ENCODE assay signal across 1 cellular context in genomic region chr9:85940832-85941616, GRCh38.
A peak's percentile ranks its signal among the peaks of the same experiment; 100 is the strongest.
TF ChIP-seq lines count a peak whose summit lies in the region.

NAA35 (plus strand) TSS chr9:85941146; CDS start chr9:85942160, 1,014 bp downstream.

TF ChIP-seq in HepG2, 621 proteins besides CTCF, POLR2A, EP300 and RAD21 (continued from another document and continues in another):
- no peak for TF ChIP-seq ZNF646 (CRISPR knock-in tag; IDR thresholded peaks at IDR 0.05)
- TF ChIP-seq ZNF883 (CRISPR knock-in tag; IDR thresholded peaks at IDR 0.05; ENCODE audit: not compliant biosample characterization), result peak; percentile 66
- no peak for TF ChIP-seq CHD4 (IDR thresholded peaks at IDR 0.05; ENCODE audit: borderline replicate concordance, low read length)
- peak; percentile 88 for TF ChIP-seq ZFX (CRISPR knock-in tag; IDR thresholded peaks at IDR 0.05; ENCODE audit: low read depth)
- TF ChIP-seq FOXP4 (CRISPR knock-in tag; IDR thresholded peaks at IDR 0.05), result 0 out of 2 replicates have a peak, but pooled peaks have one; percentile 5
- TF ChIP-seq ZNF354B (CRISPR knock-in tag; IDR thresholded peaks at IDR 0.05), result 0 out of 2 replicates have a peak, but pooled peaks have one; percentile 25
- TF ChIP-seq CHCHD3 (CRISPR knock-in tag; IDR thresholded peaks at IDR 0.05), result 0 out of 2 replicates have a peak, but pooled peaks have one; percentile 29
- peak; percentile 89; the same call in 1 of the 2 replicates for TF ChIP-seq POLR2G (IDR thresholded peaks at IDR 0.05; ENCODE audit: low read depth, low read length)
- TF ChIP-seq BORCS8-MEF2B (CRISPR knock-in tag; IDR thresholded peaks at IDR 0.05), result peak; percentile 45; the same call in 1 of the 2 replicates
- no peak for TF ChIP-seq ZBTB34 (CRISPR knock-in tag; IDR thresholded peaks at IDR 0.05)
- TF ChIP-seq ELF4 (CRISPR knock-in tag; IDR thresholded peaks at IDR 0.05; ENCODE audit: borderline replicate concordance), result peak; percentile 74; the same call in 1 of the 2 replicates
- TF ChIP-seq ZNF34 (CRISPR knock-in tag; IDR thresholded peaks at IDR 0.05; ENCODE audit: borderline replicate concordance), result no peak
- TF ChIP-seq ZBTB25 (CRISPR knock-in tag; IDR thresholded peaks at IDR 0.05), result peak; percentile 99
- TF ChIP-seq PLRG1 (conservative IDR thresholded peaks at IDR 0.05), result no peak
- peak; percentile 51; the same call in 1 of the 2 replicates for TF ChIP-seq IKZF5 (CRISPR knock-in tag; IDR thresholded peaks at IDR 0.05)
- TF ChIP-seq ZNF430 (CRISPR knock-in tag; IDR thresholded peaks at IDR 0.05), result peak; percentile 77; the same call in 1 of the 2 replicates
- no peak for TF ChIP-seq ADNP (CRISPR knock-in tag; IDR thresholded peaks at IDR 0.05)
- peak; percentile 84 for TF ChIP-seq ASH2L (IDR thresholded peaks at IDR 0.05; ENCODE audit: insufficient read length, low read depth, low read length)
- no peak for TF ChIP-seq NFE2 (CRISPR knock-in tag; IDR thresholded peaks at IDR 0.05)
- TF ChIP-seq ZNF562 (CRISPR knock-in tag; IDR thresholded peaks at IDR 0.05; ENCODE audit: borderline replicate concordance), result no peak
- TF ChIP-seq SNAI1 (CRISPR knock-in tag; IDR thresholded peaks at IDR 0.05; ENCODE audit: borderline replicate concordance), result no peak
- peak; percentile 42; the same call in 1 of the 2 replicates for TF ChIP-seq ZNF607 (CRISPR knock-in tag; IDR thresholded peaks at IDR 0.05; ENCODE audit: borderline replicate concordance)
- TF ChIP-seq ETV5 (CRISPR knock-in tag; IDR thresholded peaks at IDR 0.05; ENCODE audit: borderline replicate concordance), result peak; percentile 77; the same call in 1 of the 2 replicates
- no peak for TF ChIP-seq E2F5 (CRISPR knock-in tag; conservative IDR thresholded peaks at IDR 0.05)
- peak; percentile 82 for TF ChIP-seq ELF3 (CRISPR knock-in tag; IDR thresholded peaks at IDR 0.05)
- TF ChIP-seq HNF4A (CRISPR knock-in tag; IDR thresholded peaks at IDR 0.05), result peak; percentile 50; the same call in 1 of the 2 replicates
- peak; percentile 84 for TF ChIP-seq PHF8 (CRISPR knock-in tag; IDR thresholded peaks at IDR 0.05)
- no peak; the same call in none of the 2 replicates for TF ChIP-seq ZNF431 (CRISPR knock-in tag; IDR thresholded peaks at IDR 0.05; ENCODE audit: borderline replicate concordance, low read depth)
- peak; percentile 72; the same call in 1 of the 2 replicates for TF ChIP-seq ZC3H13 (CRISPR knock-in tag; IDR thresholded peaks at IDR 0.05)
- peak; percentile 30; the same call in 1 of the 2 replicates for TF ChIP-seq ZNF276 (CRISPR knock-in tag; IDR thresholded peaks at IDR 0.05; ENCODE audit: low read depth)
- TF ChIP-seq ZNF644 (CRISPR knock-in tag; IDR thresholded peaks at IDR 0.05; ENCODE audit: low read depth), result no peak
- 0 out of 2 replicates have a peak, but pooled peaks have one; percentile 21 for TF ChIP-seq ZBTB7B (CRISPR knock-in tag; IDR thresholded peaks at IDR 0.05)
- TF ChIP-seq STAG1 (CRISPR knock-in tag; IDR thresholded peaks at IDR 0.05), result no peak
- peak; percentile 43; the same call in 1 of the 2 replicates for TF ChIP-seq NFYB (CRISPR knock-in tag; IDR thresholded peaks at IDR 0.05)
- no peak for TF ChIP-seq SP140L (CRISPR knock-in tag; IDR thresholded peaks at IDR 0.05; ENCODE audit: borderline replicate concordance)
- TF ChIP-seq GMEB2 (CRISPR knock-in tag; IDR thresholded peaks at IDR 0.05; ENCODE audit: low read depth), result peak; percentile 43; the same call in 1 of the 2 replicates
- peak; percentile 88 for TF ChIP-seq ZNF687 (CRISPR knock-in tag; IDR thresholded peaks at IDR 0.05)
- no peak for TF ChIP-seq SMARCE1 (IDR thresholded peaks at IDR 0.05; ENCODE audit: borderline replicate concordance)
- peak; percentile 87 for TF ChIP-seq ZMAT3 (CRISPR knock-in tag; conservative IDR thresholded peaks at IDR 0.05)
- no peak for TF ChIP-seq PAX8 (CRISPR knock-in tag; IDR thresholded peaks at IDR 0.05; ENCODE audit: borderline replicate concordance)
